1 cellular context compared by ENCODE assay signal in the genomic region with DNA sequence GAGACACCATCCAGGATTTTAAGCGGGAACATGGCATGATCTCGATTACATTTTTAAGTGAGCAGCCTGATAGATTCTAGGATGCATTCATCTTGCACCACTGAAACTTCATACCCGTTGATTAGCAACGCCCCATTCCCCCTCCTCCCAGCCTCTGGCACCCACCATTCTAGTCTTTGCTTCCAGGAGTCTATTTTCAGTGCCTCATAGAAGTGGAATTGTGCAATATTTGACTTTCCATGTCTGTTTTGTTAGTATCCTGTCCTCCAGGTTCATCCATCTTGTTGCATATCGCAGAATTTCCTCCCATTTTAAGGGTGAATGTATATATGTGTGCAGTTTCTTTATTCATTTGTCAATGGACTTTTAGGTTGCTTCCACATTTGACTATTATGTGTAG.
TF ChIP-seq lines count a peak whose summit lies in the region.

No MANE protein-coding gene starts in this region.

TF ChIP-seq in HepG2, 621 proteins besides CTCF, POLR2A, EP300 and RAD21 (continued from another document and continues in another):
- TF ChIP-seq, protein P1, sequence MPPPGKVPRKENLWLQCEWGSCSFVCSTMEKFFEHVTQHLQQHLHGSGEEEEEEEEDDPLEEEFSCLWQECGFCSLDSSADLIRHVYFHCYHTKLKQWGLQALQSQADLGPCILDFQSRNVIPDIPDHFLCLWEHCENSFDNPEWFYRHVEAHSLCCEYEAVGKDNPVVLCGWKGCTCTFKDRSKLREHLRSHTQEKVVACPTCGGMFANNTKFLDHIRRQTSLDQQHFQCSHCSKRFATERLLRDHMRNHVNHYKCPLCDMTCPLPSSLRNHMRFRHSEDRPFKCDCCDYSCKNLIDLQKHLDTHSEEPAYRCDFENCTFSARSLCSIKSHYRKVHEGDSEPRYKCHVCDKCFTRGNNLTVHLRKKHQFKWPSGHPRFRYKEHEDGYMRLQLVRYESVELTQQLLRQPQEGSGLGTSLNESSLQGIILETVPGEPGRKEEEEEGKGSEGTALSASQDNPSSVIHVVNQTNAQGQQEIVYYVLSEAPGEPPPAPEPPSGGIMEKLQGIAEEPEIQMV (CRISPR knock-in tag; IDR thresholded peaks at IDR 0.05; ENCODE audit: low read depth): no peak
- TF ChIP-seq KAT2B (IDR thresholded peaks at IDR 0.05; ENCODE audit: borderline replicate concordance, low read depth, low read length) (no peak), ZFP36L1 (CRISPR knock-in tag; IDR thresholded peaks at IDR 0.05) (no peak), ZFP62 (CRISPR knock-in tag; IDR thresholded peaks at IDR 0.05) (no peak), MXD4 (CRISPR knock-in tag; IDR thresholded peaks at IDR 0.05) (no peak), MEIS2 (CRISPR knock-in tag; IDR thresholded peaks at IDR 0.05) (no peak), MZF1 (CRISPR knock-in tag; IDR thresholded peaks at IDR 0.05; ENCODE audit: borderline replicate concordance) (no peak), KMT2B (CRISPR knock-in tag; IDR thresholded peaks at IDR 0.05) (no peak), ZNF292 (CRISPR knock-in tag; IDR thresholded peaks at IDR 0.05; ENCODE audit: borderline replicate concordance, low read depth) (no peak), KDM2A (CRISPR knock-in tag; IDR thresholded peaks at IDR 0.05; ENCODE audit: borderline replicate concordance, low read depth) (no peak), KDM1A (CRISPR knock-in tag; IDR thresholded peaks at IDR 0.05) (no peak), BRD4 (CRISPR knock-in tag; IDR thresholded peaks at IDR 0.05) (no peak), ZNF781 (CRISPR knock-in tag; IDR thresholded peaks at IDR 0.05; ENCODE audit: borderline replicate concordance, not compliant biosample characterization) (no peak), GTF2F1 (IDR thresholded peaks at IDR 0.05; ENCODE audit: low read length) (no peak), STAG1 (CRISPR knock-in tag; IDR thresholded peaks at IDR 0.05) (no peak), ZNF382 (CRISPR knock-in tag; IDR thresholded peaks at IDR 0.05; ENCODE audit: borderline replicate concordance) (no peak), PLRG1 (conservative IDR thresholded peaks at IDR 0.05) (no peak), ZNF549 (CRISPR knock-in tag; IDR thresholded peaks at IDR 0.05) (no peak), MTF2 (CRISPR knock-in tag; IDR thresholded peaks at IDR 0.05; ENCODE audit: borderline replicate concordance) (no peak), NCOA5 (CRISPR knock-in tag; IDR thresholded peaks at IDR 0.05) (no peak), HNRNPL (IDR thresholded peaks at IDR 0.05; ENCODE audit: low read depth, low read length) (no peak), SP1 (IDR thresholded peaks at IDR 0.05) (no peak), SP1 (CRISPR knock-in tag; IDR thresholded peaks at IDR 0.05) (no peak), FOXO1 (CRISPR knock-in tag; IDR thresholded peaks at IDR 0.05) (no peak), ZNF572 (CRISPR knock-in tag; IDR thresholded peaks at IDR 0.05) (no peak), ELF3 (CRISPR knock-in tag; IDR thresholded peaks at IDR 0.05) (peak; percentile 41; the same call in 1 of the 2 replicates), FLYWCH1 (CRISPR knock-in tag; IDR thresholded peaks at IDR 0.05) (no peak), ZMYM4 (CRISPR knock-in tag; IDR thresholded peaks at IDR 0.05) (no peak), ZNF138 (CRISPR knock-in tag; IDR thresholded peaks at IDR 0.05; ENCODE audit: low read depth) (no peak), ZNF879 (CRISPR knock-in tag; IDR thresholded peaks at IDR 0.05) (no peak), ZNF3 (CRISPR knock-in tag; IDR thresholded peaks at IDR 0.05) (no peak), ZNF644 (CRISPR knock-in tag; IDR thresholded peaks at IDR 0.05; ENCODE audit: low read depth) (peak; percentile 86), ZSCAN12 (CRISPR knock-in tag; IDR thresholded peaks at IDR 0.05) (no peak), HCFC1 (IDR thresholded peaks at IDR 0.05; ENCODE audit: low read depth, low read length) (no peak), ZBTB7A (CRISPR knock-in tag; IDR thresholded peaks at IDR 0.05) (no peak), TBP (CRISPR knock-in tag; IDR thresholded peaks at IDR 0.05) (no peak), GZF1 (CRISPR knock-in tag; IDR thresholded peaks at IDR 0.05) (no peak), ZMAT3 (CRISPR knock-in tag; conservative IDR thresholded peaks at IDR 0.05) (no peak), HDAC2 (CRISPR knock-in tag; IDR thresholded peaks at IDR 0.05) (no peak), KLF6 (CRISPR knock-in tag; IDR thresholded peaks at IDR 0.05) (no peak), JARID2 (CRISPR knock-in tag; IDR thresholded peaks at IDR 0.05; ENCODE audit: insufficient replicate concordance) (no peak), ZNF619 (CRISPR knock-in tag; IDR thresholded peaks at IDR 0.05) (no peak), CHCHD3 (CRISPR knock-in tag; IDR thresholded peaks at IDR 0.05) (no peak), NR2F1 (CRISPR knock-in tag; IDR thresholded peaks at IDR 0.05) (no peak), ARID2 (CRISPR knock-in tag; IDR thresholded peaks at IDR 0.05; ENCODE audit: borderline replicate concordance) (no peak), TP53 (CRISPR knock-in tag; conservative IDR thresholded peaks at IDR 0.05) (no peak), AGO2 (optimal IDR thresholded peaks at IDR 0.05; ENCODE audit: low read depth, low read length) (no peak)
- TF ChIP-seq, protein P2, sequence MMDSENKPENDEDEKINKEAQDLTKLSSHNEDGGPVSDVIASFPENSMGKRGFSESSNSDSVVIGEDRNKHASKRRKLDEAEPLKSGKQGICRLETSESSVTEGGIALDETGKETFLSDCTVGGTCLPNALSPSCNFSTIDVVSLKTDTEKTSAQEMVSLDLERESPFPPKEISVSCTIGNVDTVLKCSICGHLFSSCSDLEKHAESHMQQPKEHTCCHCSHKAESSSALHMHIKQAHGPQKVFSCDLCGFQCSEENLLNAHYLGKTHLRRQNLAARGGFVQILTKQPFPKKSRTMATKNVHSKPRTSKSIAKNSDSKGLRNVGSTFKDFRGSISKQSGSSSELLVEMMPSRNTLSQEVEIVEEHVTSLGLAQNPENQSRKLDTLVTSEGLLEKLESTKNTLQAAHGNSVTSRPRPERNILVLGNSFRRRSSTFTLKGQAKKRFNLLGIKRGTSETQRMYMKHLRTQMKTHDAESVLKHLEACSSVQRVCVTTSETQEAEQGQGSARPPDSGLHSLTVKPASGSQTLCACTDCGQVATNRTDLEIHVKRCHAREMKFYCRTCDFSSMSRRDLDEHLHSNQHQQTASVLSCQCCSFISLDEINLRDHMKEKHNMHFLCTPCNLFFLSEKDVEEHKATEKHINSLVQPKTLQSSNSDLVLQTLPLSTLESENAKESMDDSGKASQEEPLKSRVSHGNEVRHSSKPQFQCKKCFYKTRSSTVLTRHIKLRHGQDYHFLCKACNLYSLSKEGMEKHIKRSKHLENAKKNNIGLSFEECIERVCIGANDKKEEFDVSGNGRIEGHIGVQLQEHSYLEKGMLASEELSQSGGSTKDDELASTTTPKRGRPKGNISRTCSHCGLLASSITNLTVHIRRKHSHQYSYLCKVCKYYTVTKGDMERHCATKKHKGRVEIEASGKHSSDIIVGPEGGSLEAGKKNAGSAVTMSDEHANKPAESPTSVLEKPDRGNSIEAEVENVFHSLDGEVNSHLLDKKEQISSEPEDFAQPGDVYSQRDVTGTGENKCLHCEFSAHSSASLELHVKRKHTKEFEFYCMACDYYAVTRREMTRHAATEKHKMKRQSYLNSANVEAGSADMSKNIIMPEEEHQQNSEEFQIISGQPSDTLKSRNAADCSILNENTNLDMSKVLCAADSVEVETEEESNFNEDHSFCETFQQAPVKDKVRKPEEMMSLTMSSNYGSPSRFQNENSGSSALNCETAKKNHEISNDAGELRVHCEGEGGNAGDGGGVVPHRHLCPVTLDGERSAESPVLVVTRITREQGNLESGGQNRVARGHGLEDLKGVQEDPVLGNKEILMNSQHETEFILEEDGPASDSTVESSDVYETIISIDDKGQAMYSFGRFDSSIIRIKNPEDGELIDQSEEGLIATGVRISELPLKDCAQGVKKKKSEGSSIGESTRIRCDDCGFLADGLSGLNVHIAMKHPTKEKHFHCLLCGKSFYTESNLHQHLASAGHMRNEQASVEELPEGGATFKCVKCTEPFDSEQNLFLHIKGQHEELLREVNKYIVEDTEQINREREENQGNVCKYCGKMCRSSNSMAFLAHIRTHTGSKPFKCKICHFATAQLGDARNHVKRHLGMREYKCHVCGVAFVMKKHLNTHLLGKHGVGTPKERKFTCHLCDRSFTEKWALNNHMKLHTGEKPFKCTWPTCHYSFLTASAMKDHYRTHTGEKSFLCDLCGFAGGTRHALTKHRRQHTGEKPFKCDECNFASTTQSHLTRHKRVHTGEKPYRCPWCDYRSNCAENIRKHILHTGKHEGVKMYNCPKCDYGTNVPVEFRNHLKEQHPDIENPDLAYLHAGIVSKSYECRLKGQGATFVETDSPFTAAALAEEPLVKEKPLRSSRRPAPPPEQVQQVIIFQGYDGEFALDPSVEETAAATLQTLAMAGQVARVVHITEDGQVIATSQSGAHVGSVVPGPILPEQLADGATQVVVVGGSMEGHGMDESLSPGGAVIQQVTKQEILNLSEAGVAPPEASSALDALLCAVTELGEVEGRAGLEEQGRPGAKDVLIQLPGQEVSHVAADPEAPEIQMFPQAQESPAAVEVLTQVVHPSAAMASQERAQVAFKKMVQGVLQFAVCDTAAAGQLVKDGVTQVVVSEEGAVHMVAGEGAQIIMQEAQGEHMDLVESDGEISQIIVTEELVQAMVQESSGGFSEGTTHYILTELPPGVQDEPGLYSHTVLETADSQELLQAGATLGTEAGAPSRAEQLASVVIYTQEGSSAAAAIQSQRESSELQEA (CRISPR knock-in tag; IDR thresholded peaks at IDR 0.05; ENCODE audit: not compliant biosample characterization): no peak
- TF ChIP-seq, protein P3, sequence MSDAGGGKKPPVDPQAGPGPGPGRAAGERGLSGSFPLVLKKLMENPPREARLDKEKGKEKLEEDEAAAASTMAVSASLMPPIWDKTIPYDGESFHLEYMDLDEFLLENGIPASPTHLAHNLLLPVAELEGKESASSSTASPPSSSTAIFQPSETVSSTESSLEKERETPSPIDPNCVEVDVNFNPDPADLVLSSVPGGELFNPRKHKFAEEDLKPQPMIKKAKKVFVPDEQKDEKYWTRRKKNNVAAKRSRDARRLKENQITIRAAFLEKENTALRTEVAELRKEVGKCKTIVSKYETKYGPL (CRISPR knock-in tag; IDR thresholded peaks at IDR 0.05): no peak
- TF ChIP-seq, protein P4, sequence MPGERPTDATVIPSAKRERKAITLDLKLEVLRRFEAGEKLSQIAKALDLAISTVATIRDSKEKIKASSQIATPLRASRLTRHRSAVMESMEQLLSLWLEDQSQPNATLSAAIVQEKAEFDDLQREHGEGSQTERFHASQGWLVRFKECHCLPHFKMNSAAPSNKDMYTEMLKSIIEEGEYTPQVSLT (CRISPR knock-in tag; IDR thresholded peaks at IDR 0.05; ENCODE audit: borderline replicate concordance, low read depth): no peak
- TF ChIP-seq, protein P5, sequence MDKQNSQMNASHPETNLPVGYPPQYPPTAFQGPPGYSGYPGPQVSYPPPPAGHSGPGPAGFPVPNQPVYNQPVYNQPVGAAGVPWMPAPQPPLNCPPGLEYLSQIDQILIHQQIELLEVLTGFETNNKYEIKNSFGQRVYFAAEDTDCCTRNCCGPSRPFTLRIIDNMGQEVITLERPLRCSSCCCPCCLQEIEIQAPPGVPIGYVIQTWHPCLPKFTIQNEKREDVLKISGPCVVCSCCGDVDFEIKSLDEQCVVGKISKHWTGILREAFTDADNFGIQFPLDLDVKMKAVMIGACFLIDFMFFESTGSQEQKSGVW (CRISPR knock-in tag; IDR thresholded peaks at IDR 0.05; ENCODE audit: borderline replicate concordance): no peak
- TF ChIP-seq, protein P6, sequence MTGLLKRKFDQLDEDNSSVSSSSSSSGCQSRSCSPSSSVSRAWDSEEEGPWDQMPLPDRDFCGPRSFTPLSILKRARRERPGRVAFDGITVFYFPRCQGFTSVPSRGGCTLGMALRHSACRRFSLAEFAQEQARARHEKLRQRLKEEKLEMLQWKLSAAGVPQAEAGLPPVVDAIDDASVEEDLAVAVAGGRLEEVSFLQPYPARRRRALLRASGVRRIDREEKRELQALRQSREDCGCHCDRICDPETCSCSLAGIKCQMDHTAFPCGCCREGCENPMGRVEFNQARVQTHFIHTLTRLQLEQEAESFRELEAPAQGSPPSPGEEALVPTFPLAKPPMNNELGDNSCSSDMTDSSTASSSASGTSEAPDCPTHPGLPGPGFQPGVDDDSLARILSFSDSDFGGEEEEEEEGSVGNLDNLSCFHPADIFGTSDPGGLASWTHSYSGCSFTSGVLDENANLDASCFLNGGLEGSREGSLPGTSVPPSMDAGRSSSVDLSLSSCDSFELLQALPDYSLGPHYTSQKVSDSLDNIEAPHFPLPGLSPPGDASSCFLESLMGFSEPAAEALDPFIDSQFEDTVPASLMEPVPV (CRISPR knock-in tag; IDR thresholded peaks at IDR 0.05): no peak
- TF ChIP-seq, protein P7, sequence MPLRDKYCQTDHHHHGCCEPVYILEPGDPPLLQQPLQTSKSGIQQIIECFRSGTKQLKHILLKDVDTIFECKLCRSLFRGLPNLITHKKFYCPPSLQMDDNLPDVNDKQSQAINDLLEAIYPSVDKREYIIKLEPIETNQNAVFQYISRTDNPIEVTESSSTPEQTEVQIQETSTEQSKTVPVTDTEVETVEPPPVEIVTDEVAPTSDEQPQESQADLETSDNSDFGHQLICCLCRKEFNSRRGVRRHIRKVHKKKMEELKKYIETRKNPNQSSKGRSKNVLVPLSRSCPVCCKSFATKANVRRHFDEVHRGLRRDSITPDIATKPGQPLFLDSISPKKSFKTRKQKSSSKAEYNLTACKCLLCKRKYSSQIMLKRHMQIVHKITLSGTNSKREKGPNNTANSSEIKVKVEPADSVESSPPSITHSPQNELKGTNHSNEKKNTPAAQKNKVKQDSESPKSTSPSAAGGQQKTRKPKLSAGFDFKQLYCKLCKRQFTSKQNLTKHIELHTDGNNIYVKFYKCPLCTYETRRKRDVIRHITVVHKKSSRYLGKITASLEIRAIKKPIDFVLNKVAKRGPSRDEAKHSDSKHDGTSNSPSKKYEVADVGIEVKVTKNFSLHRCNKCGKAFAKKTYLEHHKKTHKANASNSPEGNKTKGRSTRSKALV (CRISPR knock-in tag; IDR thresholded peaks at IDR 0.05): no peak
- TF ChIP-seq, protein P8, sequence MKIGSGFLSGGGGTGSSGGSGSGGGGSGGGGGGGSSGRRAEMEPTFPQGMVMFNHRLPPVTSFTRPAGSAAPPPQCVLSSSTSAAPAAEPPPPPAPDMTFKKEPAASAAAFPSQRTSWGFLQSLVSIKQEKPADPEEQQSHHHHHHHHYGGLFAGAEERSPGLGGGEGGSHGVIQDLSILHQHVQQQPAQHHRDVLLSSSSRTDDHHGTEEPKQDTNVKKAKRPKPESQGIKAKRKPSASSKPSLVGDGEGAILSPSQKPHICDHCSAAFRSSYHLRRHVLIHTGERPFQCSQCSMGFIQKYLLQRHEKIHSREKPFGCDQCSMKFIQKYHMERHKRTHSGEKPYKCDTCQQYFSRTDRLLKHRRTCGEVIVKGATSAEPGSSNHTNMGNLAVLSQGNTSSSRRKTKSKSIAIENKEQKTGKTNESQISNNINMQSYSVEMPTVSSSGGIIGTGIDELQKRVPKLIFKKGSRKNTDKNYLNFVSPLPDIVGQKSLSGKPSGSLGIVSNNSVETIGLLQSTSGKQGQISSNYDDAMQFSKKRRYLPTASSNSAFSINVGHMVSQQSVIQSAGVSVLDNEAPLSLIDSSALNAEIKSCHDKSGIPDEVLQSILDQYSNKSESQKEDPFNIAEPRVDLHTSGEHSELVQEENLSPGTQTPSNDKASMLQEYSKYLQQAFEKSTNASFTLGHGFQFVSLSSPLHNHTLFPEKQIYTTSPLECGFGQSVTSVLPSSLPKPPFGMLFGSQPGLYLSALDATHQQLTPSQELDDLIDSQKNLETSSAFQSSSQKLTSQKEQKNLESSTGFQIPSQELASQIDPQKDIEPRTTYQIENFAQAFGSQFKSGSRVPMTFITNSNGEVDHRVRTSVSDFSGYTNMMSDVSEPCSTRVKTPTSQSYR (CRISPR knock-in tag; IDR thresholded peaks at IDR 0.05; ENCODE audit: borderline replicate concordance): no peak
